In the genomic region with DNA sequence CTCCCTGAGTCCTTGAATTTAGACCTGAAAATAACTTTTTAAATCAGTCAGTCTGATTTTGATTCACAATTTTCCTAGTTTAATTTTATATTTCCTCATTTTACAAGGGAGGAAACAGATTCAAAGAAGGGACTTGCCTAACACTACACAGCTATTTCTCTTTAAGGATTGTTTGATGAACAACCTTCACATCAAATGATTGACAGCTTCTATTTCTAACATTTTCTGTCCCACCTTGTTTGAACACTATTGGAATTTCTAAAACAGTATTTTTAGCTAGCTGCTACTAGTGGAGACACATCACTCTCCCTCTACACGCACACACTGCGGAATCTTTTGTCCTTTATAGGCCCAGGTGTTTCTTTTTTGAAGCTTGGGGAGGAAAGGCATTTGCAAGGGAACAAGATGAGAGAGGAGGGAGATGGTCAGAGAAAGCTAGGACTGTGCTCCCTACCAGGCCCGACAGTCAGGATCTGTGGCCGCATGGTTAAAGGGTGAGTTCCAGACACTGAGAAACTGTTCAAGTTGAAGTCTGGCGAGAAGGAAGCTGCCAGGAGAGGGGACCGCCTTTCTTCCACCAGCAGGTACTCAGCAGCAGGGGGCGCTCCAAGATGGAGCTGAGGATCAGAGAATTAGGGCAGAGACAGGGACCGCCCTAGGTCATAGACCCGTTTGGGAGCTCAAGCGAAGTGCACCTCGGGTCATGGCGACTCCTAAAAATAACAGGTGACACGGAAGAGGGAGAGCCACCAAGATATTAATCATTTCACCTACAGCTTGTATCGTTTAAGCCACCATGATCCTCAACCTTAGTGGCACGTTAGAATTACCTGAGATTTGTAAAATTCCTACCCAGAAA, we compare ENCODE assay signal across 8 cellular contexts. TPM values are rescaled to one million over a fixed set of nuclear protein-coding genes. Genes with fewer than 3 reads are reported as not detected.
DNase-seq lines count a peak whose midpoint lies in the region; ATAC-seq lines count a peak whose summit lies in the region.

No MANE protein-coding gene starts in this region.

- H3K4me3 Mint-ChIP-seq in activated T-helper 1 cell treated with anti-CD3 and anti-CD28 coated beads, Interleukin-12 subunit alpha, Interleukin-12 subunit beta, Interleukin-2, Interleukin-4 antibody, amounts not matched to agents 30 ng/mL and 10 ng/mL and 1 ng/mL, durations not matched to agents 14 hours and 24 hours and 36 hours: peak overlapping the region; percentile 70

- H3K9me3 Mint-ChIP-seq in activated T-helper 1 cell treated with anti-CD3 and anti-CD28 coated beads, Interleukin-12 subunit alpha, Interleukin-12 subunit beta, Interleukin-2, Interleukin-4 antibody, amounts not matched to agents 30 ng/mL and 10 ng/mL and 1 ng/mL, durations not matched to agents 14 hours and 24 hours and 36 hours: no peaks in the 10 kb centered on the region

- DNase-seq in 8988T (peak; percentile 45), OCI-M1 (lab: John Stamatoyannopoulos, UW) (peak; percentile 96), left ventricle myocardium superior (peak; percentile 76), T1000 (lab: John Stamatoyannopoulos, UW) (no peak)
- peak; percentile 65 for DNase-seq in activated T-helper 1 cell treated with anti-CD3 and anti-CD28 coated beads, Interleukin-12 subunit alpha, Interleukin-12 subunit beta, Interleukin-2, Interleukin-4 antibody, amounts not matched to agents 30 ng/mL and 10 ng/mL and 1 ng/mL, durations not matched to agents 14 hours and 24 hours and 36 hours (ENCODE audit: low spot score)
- peak; percentile 78 for DNase-seq in stimulated activated CD4-positive, alpha-beta T cell treated with anti-CD3 and anti-CD28 coated beads, Interleukin-4, amount 100 ng/mL, for 1 hour

- intact Hi-C loops in activated T-helper 1 cell treated with anti-CD3 and anti-CD28 coated beads, Interleukin-12 subunit alpha, Interleukin-12 subunit beta, Interleukin-2, Interleukin-4 antibody, amounts not matched to agents 30 ng/mL and 10 ng/mL and 1 ng/mL, durations not matched to agents 14 hours and 24 hours and 36 hours (cut with micrococcal nuclease): loop anchor here (1.0 kb wide), 6 partner anchors 50 to 514 kb away; a partner anchor contains a TSS
- intact Hi-C loops in left ventricle myocardium superior (cut with micrococcal nuclease): no loop called here

- peaks cover 53% of the 10 kb centered on the region for H3K4me1 Mint-ChIP-seq in activated T-helper 1 cell treated with anti-CD3 and anti-CD28 coated beads, Interleukin-12 subunit alpha, Interleukin-12 subunit beta, Interleukin-2, Interleukin-4 antibody, amounts not matched to agents 30 ng/mL and 10 ng/mL and 1 ng/mL, durations not matched to agents 14 hours and 24 hours and 36 hours (ENCODE audit: low read depth)

- H3K27ac Mint-ChIP-seq in activated T-helper 1 cell treated with anti-CD3 and anti-CD28 coated beads, Interleukin-12 subunit alpha, Interleukin-12 subunit beta, Interleukin-2, Interleukin-4 antibody, amounts not matched to agents 30 ng/mL and 10 ng/mL and 1 ng/mL, durations not matched to agents 14 hours and 24 hours and 36 hours: peak overlapping the region; percentile 89

- peaks cover 2% of the 10 kb centered on the region for H3K36me3 Mint-ChIP-seq in activated T-helper 1 cell treated with anti-CD3 and anti-CD28 coated beads, Interleukin-12 subunit alpha, Interleukin-12 subunit beta, Interleukin-2, Interleukin-4 antibody, amounts not matched to agents 30 ng/mL and 10 ng/mL and 1 ng/mL, durations not matched to agents 14 hours and 24 hours and 36 hours (ENCODE audit: low read depth)

- no peaks in the 10 kb centered on the region for H3K27me3 Mint-ChIP-seq in activated T-helper 1 cell treated with anti-CD3 and anti-CD28 coated beads, Interleukin-12 subunit alpha, Interleukin-12 subunit beta, Interleukin-2, Interleukin-4 antibody, amounts not matched to agents 30 ng/mL and 10 ng/mL and 1 ng/mL, durations not matched to agents 14 hours and 24 hours and 36 hours (ENCODE audit: insufficient read depth)

- ATAC-seq in GM18519 (IDR thresholded peaks at IDR 0.05; ENCODE audit: low FRiP score, unreplicated experiment) (peak; percentile 61), HG03060 (IDR thresholded peaks at IDR 0.05; ENCODE audit: low read depth, unreplicated experiment) (peak; percentile 38), left ventricle myocardium superior (peak; percentile 78)

RNA-seq across cellular contexts. Expression of a gene that starts 49.7 kb away (rescaled TPM):
- 25.0 and 27.2 TPM in 2 replicates for total RNA-seq in activated T-helper 1 cell treated with anti-CD3 and anti-CD28 coated beads, Interleukin-12 subunit alpha, Interleukin-12 subunit beta, Interleukin-2, Interleukin-4 antibody, amounts not matched to agents 30 ng/mL and 10 ng/mL and 1 ng/mL, durations not matched to agents 14 hours and 24 hours and 36 hours
- 4.3 TPM for total RNA-seq in left ventricle myocardium superior
